In the genomic region with DNA sequence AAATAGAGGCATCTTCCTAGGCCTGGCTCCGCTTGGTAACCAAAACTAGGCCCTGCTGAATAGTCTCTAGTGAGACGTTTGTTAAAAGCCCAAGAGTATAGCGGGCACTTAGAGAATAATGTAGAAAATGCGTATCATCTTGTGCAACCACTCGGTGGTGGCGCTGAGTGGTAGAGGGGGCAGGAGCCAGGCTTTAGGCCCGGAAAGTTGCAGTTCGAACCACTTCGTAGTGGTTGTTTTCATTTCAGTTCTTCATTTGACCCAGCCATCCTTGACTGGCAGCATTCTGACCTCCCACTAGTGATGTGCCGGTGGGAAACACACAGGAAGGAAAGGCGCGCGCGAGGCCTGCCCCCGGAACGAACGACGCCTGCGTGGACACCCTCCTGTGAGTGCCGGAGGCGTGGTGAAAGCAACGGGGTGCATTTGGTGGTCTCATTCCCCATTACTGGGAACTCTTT, we compare ENCODE assay signal across 1 cellular context.
TF ChIP-seq lines count a peak whose summit lies in the region.

No MANE protein-coding gene starts in this region.

TF ChIP-seq in H1, 55 proteins besides CTCF, POLR2A, EP300 and RAD21:
- TF ChIP-seq HDAC2 (IDR thresholded peaks at IDR 0.05; ENCODE audit: borderline replicate concordance in 1 of 2, low read depth in 2 of 2, low read length in 2 of 2) (0 out of 4 replicates have a peak, but pooled peaks of 1 of the 2 experiments have one; percentile 25), POLR2AphosphoS5 (IDR thresholded peaks at IDR 0.05; ENCODE audit: low read depth, low read length) (no peak), NANOG (IDR thresholded peaks at IDR 0.05; ENCODE audit: insufficient read depth, low read depth, low read length, poor library complexity, severe bottlenecking) (no peak), SIX5 (IDR thresholded peaks at IDR 0.05; ENCODE audit: low read depth, low read length) (no peak), TBP (IDR thresholded peaks at IDR 0.05; ENCODE audit: low read depth, low read length) (no peak), EZH2 (IDR thresholded peaks at IDR 0.05; ENCODE audit: low read depth, low read length, severe bottlenecking) (no peak), RBBP5 (IDR thresholded peaks at IDR 0.05; ENCODE audit: borderline replicate concordance, low read depth, low read length) (peak; percentile 85), SP4 (IDR thresholded peaks at IDR 0.05; ENCODE audit: low read length) (no peak), SUZ12 (IDR thresholded peaks at IDR 0.05; ENCODE audit: low read length) (no peak), ASH2L (IDR thresholded peaks at IDR 0.05; ENCODE audit: low read length) (peak; percentile 85), CBX5 (IDR thresholded peaks at IDR 0.05; ENCODE audit: low read depth, low read length) (no peak), FOSL1 (IDR thresholded peaks at IDR 0.05; ENCODE audit: insufficient read depth, low read depth, low read length) (no peak), POU5F1 (IDR thresholded peaks at IDR 0.05; ENCODE audit: low read depth, low read length) (no peak), TAF1 (IDR thresholded peaks at IDR 0.05; ENCODE audit: low read depth, low read length) (no peak), HDAC6 (IDR thresholded peaks at IDR 0.05; ENCODE audit: low read depth, low read length) (no peak), SP2 (IDR thresholded peaks at IDR 0.05; ENCODE audit: low read length) (no peak), TEAD4 (IDR thresholded peaks at IDR 0.05; ENCODE audit: low read depth, low read length) (no peak), GTF2F1 (IDR thresholded peaks at IDR 0.05; ENCODE audit: borderline replicate concordance, low read depth, low read length) (no peak), SP1 (IDR thresholded peaks at IDR 0.05; ENCODE audit: low read depth, low read length) (no peak), RNF2 (IDR thresholded peaks at IDR 0.05; ENCODE audit: borderline replicate concordance, low read depth, low read length, missing control alignments, poor library complexity, severe bottlenecking) (no peak), MAFK (IDR thresholded peaks at IDR 0.05; ENCODE audit: low read depth, low read length) (no peak), CHD1 (IDR thresholded peaks at IDR 0.05; ENCODE audit: low read depth, low read length) (no peak), CEBPB (IDR thresholded peaks at IDR 0.05; ENCODE audit: low read depth, low read length) (peak; percentile 44; the same call in 1 of the 2 replicates), CHD2 (IDR thresholded peaks at IDR 0.05; ENCODE audit: low read length) (no peak), BCL11A (IDR thresholded peaks at IDR 0.05; ENCODE audit: low read depth in 2 of 2, low read length in 2 of 2) (no peak), NRF1 (IDR thresholded peaks at IDR 0.05; ENCODE audit: low read depth, low read length) (no peak), SIN3A (conservative IDR thresholded peaks at IDR 0.05 in 1 of 2, IDR thresholded peaks at IDR 0.05 in 1 of 2; ENCODE audit: low read depth in 1 of 2, low read length in 2 of 2) (0 out of 4 replicates have a peak, but pooled peaks of 1 of the 2 experiments have one; percentile 6), KDM4A (IDR thresholded peaks at IDR 0.05; ENCODE audit: low read depth, low read length, severe bottlenecking) (peak; percentile 37), EGR1 (IDR thresholded peaks at IDR 0.05; ENCODE audit: borderline replicate concordance, low read depth, low read length) (no peak)
- TF ChIP-seq, protein P1, sequence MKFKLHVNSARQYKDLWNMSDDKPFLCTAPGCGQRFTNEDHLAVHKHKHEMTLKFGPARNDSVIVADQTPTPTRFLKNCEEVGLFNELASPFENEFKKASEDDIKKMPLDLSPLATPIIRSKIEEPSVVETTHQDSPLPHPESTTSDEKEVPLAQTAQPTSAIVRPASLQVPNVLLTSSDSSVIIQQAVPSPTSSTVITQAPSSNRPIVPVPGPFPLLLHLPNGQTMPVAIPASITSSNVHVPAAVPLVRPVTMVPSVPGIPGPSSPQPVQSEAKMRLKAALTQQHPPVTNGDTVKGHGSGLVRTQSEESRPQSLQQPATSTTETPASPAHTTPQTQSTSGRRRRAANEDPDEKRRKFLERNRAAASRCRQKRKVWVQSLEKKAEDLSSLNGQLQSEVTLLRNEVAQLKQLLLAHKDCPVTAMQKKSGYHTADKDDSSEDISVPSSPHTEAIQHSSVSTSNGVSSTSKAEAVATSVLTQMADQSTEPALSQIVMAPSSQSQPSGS (IDR thresholded peaks at IDR 0.05; ENCODE audit: low read length) = no peak
- TF ChIP-seq, protein P2, sequence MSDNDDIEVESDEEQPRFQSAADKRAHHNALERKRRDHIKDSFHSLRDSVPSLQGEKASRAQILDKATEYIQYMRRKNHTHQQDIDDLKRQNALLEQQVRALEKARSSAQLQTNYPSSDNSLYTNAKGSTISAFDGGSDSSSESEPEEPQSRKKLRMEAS (IDR thresholded peaks at IDR 0.05) = no peak
- TF ChIP-seq, protein P3, sequence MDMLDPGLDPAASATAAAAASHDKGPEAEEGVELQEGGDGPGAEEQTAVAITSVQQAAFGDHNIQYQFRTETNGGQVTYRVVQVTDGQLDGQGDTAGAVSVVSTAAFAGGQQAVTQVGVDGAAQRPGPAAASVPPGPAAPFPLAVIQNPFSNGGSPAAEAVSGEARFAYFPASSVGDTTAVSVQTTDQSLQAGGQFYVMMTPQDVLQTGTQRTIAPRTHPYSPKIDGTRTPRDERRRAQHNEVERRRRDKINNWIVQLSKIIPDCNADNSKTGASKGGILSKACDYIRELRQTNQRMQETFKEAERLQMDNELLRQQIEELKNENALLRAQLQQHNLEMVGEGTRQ (IDR thresholded peaks at IDR 0.05; ENCODE audit: low read length) = no peak
- TF ChIP-seq, protein P4, sequence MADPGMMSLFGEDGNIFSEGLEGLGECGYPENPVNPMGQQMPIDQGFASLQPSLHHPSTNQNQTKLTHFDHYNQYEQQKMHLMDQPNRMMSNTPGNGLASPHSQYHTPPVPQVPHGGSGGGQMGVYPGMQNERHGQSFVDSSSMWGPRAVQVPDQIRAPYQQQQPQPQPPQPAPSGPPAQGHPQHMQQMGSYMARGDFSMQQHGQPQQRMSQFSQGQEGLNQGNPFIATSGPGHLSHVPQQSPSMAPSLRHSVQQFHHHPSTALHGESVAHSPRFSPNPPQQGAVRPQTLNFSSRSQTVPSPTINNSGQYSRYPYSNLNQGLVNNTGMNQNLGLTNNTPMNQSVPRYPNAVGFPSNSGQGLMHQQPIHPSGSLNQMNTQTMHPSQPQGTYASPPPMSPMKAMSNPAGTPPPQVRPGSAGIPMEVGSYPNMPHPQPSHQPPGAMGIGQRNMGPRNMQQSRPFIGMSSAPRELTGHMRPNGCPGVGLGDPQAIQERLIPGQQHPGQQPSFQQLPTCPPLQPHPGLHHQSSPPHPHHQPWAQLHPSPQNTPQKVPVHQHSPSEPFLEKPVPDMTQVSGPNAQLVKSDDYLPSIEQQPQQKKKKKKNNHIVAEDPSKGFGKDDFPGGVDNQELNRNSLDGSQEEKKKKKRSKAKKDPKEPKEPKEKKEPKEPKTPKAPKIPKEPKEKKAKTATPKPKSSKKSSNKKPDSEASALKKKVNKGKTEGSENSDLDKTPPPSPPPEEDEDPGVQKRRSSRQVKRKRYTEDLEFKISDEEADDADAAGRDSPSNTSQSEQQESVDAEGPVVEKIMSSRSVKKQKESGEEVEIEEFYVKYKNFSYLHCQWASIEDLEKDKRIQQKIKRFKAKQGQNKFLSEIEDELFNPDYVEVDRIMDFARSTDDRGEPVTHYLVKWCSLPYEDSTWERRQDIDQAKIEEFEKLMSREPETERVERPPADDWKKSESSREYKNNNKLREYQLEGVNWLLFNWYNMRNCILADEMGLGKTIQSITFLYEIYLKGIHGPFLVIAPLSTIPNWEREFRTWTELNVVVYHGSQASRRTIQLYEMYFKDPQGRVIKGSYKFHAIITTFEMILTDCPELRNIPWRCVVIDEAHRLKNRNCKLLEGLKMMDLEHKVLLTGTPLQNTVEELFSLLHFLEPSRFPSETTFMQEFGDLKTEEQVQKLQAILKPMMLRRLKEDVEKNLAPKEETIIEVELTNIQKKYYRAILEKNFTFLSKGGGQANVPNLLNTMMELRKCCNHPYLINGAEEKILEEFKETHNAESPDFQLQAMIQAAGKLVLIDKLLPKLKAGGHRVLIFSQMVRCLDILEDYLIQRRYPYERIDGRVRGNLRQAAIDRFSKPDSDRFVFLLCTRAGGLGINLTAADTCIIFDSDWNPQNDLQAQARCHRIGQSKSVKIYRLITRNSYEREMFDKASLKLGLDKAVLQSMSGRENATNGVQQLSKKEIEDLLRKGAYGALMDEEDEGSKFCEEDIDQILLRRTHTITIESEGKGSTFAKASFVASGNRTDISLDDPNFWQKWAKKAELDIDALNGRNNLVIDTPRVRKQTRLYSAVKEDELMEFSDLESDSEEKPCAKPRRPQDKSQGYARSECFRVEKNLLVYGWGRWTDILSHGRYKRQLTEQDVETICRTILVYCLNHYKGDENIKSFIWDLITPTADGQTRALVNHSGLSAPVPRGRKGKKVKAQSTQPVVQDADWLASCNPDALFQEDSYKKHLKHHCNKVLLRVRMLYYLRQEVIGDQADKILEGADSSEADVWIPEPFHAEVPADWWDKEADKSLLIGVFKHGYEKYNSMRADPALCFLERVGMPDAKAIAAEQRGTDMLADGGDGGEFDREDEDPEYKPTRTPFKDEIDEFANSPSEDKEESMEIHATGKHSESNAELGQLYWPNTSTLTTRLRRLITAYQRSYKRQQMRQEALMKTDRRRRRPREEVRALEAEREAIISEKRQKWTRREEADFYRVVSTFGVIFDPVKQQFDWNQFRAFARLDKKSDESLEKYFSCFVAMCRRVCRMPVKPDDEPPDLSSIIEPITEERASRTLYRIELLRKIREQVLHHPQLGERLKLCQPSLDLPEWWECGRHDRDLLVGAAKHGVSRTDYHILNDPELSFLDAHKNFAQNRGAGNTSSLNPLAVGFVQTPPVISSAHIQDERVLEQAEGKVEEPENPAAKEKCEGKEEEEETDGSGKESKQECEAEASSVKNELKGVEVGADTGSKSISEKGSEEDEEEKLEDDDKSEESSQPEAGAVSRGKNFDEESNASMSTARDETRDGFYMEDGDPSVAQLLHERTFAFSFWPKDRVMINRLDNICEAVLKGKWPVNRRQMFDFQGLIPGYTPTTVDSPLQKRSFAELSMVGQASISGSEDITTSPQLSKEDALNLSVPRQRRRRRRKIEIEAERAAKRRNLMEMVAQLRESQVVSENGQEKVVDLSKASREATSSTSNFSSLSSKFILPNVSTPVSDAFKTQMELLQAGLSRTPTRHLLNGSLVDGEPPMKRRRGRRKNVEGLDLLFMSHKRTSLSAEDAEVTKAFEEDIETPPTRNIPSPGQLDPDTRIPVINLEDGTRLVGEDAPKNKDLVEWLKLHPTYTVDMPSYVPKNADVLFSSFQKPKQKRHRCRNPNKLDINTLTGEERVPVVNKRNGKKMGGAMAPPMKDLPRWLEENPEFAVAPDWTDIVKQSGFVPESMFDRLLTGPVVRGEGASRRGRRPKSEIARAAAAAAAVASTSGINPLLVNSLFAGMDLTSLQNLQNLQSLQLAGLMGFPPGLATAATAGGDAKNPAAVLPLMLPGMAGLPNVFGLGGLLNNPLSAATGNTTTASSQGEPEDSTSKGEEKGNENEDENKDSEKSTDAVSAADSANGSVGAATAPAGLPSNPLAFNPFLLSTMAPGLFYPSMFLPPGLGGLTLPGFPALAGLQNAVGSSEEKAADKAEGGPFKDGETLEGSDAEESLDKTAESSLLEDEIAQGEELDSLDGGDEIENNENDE (IDR thresholded peaks at IDR 0.05; ENCODE audit: insufficient replicate concordance, low read length) = no peak
TF ChIP-seq in H1: peak in this region for 6.
